In genomic region chr10:117007080-117007479, GRCh38 we compare ENCODE assay signal across 12 cellular contexts. TPM values are rescaled to one million over a fixed set of nuclear protein-coding genes. Genes with fewer than 3 reads are reported as not detected.
DNase-seq lines count a peak whose midpoint lies in the region; ATAC-seq, FAIRE-seq and TF ChIP-seq lines count a peak whose summit lies in the region.
"Had no signal": no experiment of that assay in that cellular context is flagged by ENCODE, and none has a peak within 500 bp of the region (broad histone marks: within the 10 kb centered on the region; RNA-seq: fewer than 3 reads in every experiment).

No MANE protein-coding gene starts in this region.

- CTCF ChIA-PET in A549 (lab: Yijun Ruan, JAX), result interaction anchor here (1.7 to 2.4 kb wide), 2 partner anchors 158 to 161 kb away, joined by 5 to 9 read pairs; no protein-coding TSS in a partner anchor

- peaks cover 15% of the 10 kb centered on the region for H3K9me3 ChIP-seq in A549
- H3K9me3 ChIP-seq in RWPE2 (ENCODE audit: severe bottlenecking), result peaks cover 5% of the 10 kb centered on the region

- H3K4me1 ChIP-seq in A549 (peaks cover 28% of the 10 kb centered on the region), RWPE2 (ENCODE audit: insufficient read depth, poor library complexity, severe bottlenecking) (peaks cover 18% of the 10 kb centered on the region)

- peak overlapping the region; percentile 98 to 99; a peak in 5 of 6 replicates for H3K27ac ChIP-seq in A549
- H3K27ac ChIP-seq in RWPE2 (ENCODE audit: poor library complexity, severe bottlenecking), result peak overlapping the region; percentile 26
- H3K27ac ChIP-seq: cardiac muscle cell had no signal

- WGBS in A549 (ENCODE audit: missing lambda C conversion rate), result 64% methylated on average over 3 of the region's 3 CpGs

- ATAC-seq in A549 (no peak), RWPE2 (ENCODE audit: low read depth) (0 out of 3 replicates have a peak, but pooled peaks have one; percentile 9), GM21576 (IDR thresholded peaks at IDR 0.05; ENCODE audit: unreplicated experiment) (no peak), HG02759 (IDR thresholded peaks at IDR 0.05; ENCODE audit: unreplicated experiment) (no peak), GM21381 (IDR thresholded peaks at IDR 0.05; ENCODE audit: unreplicated experiment) (no peak)

- no peak for TF ChIP-seq EP300 in A549 (IDR thresholded peaks at IDR 0.05)

- POLR2A ChIA-PET in A549 (lab: Yijun Ruan, JAX), result no interaction called here

- TF ChIP-seq RAD21 in A549 (conservative IDR thresholded peaks at IDR 0.05 in 1 of 2, IDR thresholded peaks at IDR 0.05 in 1 of 2), result no peak

- H3K4me3 ChIP-seq in A549 (no peak overlapping the region), RWPE2 (ENCODE audit: severe bottlenecking) (no peak overlapping the region), fibroblast of the aortic adventitia (ENCODE audit: low read depth, low read length) (no peak overlapping the region)
- H3K4me3 ChIP-seq: cardiac muscle cell had no signal

- H3K4me2 ChIP-seq in A549, result peak overlapping the region; percentile 80

- H3K27me3 ChIP-seq in RWPE2 (ENCODE audit: insufficient read depth, poor library complexity, severe bottlenecking), result no peaks in the 10 kb centered on the region
- H3K27me3 ChIP-seq: cardiac muscle cell had no signal

- FAIRE-seq in A549 (lab: Jason Lieb, UNC), result no peak

- H3K36me3 ChIP-seq in RWPE2 (ENCODE audit: low read depth), result peaks cover 7% of the 10 kb centered on the region
- H3K36me3 ChIP-seq: cardiac muscle cell had no signal

- TF ChIP-seq CTCF in A549 (IDR thresholded peaks at IDR 0.05) (no peak), RWPE2 (IDR thresholded peaks at IDR 0.05; ENCODE audit: poor library complexity, severe bottlenecking) (no peak), fibroblast of the aortic adventitia (IDR thresholded peaks at IDR 0.05; ENCODE audit: insufficient read depth, low read length) (no peak)

- DNase-seq in A549 (ENCODE audit: low read depth in 1 of 2, low spot score in 1 of 2) (peak; percentile 58 to 61), H4 (ENCODE audit: low spot score) (peak; percentile 61), RWPE2 (ENCODE audit: low spot score) (no peak), fibroblast of the aortic adventitia (ENCODE audit: low read depth) (peak; percentile 68)
- DNase-seq in activated CD8-positive, alpha-beta memory T cell treated with anti-CD3 and anti-CD28 coated beads, Interleukin-2, amount 50 U/mL, for 4 hours, result no peak
- DNase-seq: Kasumi-1, NCI-H82, T-helper 9 cell had no signal

- no peak for TF ChIP-seq POLR2A in A549 (IDR thresholded peaks at IDR 0.05; ENCODE audit: low read length)

TF ChIP-seq in A549, 52 proteins besides CTCF, POLR2A, EP300 and RAD21:
- TF ChIP-seq JUN (IDR thresholded peaks at IDR 0.05) (no peak), ZNF302 (CRISPR knock-in tag; IDR thresholded peaks at IDR 0.05) (no peak), CEBPB (IDR thresholded peaks at IDR 0.05) (peak in 1 of 2 experiments; percentile 73; a peak in 2 of 4 replicates), RARB (CRISPR knock-in tag; IDR thresholded peaks at IDR 0.05) (no peak), FOSL2 (IDR thresholded peaks at IDR 0.05) (peak; percentile 88), FOSL2 (CRISPR knock-in tag; IDR thresholded peaks at IDR 0.05) (peak; percentile 98), REST (IDR thresholded peaks at IDR 0.05) (no peak), KDM5A (IDR thresholded peaks at IDR 0.05) (no peak), NR3C1 (IDR thresholded peaks at IDR 0.05) (no peak), KDM1A (IDR thresholded peaks at IDR 0.05; ENCODE audit: low read depth) (no peak), JUNB (IDR thresholded peaks at IDR 0.05) (peak; percentile 81), POLR2AphosphoS2 (conservative IDR thresholded peaks at IDR 0.05; ENCODE audit: low read length) (no peak), MAFK (IDR thresholded peaks at IDR 0.05; ENCODE audit: partially characterized antibody) (peak; percentile 86), NFE2L2 (conservative IDR thresholded peaks at IDR 0.05; ENCODE audit: low read length) (peak; percentile 81), PBX3 (IDR thresholded peaks at IDR 0.05) (no peak), ZSCAN20 (CRISPR knock-in tag; IDR thresholded peaks at IDR 0.05) (no peak), E2F6 (IDR thresholded peaks at IDR 0.05; ENCODE audit: borderline replicate concordance, low read depth) (no peak), MYC (IDR thresholded peaks at IDR 0.05; ENCODE audit: borderline replicate concordance, low read length) (no peak), CHD4 (IDR thresholded peaks at IDR 0.05; ENCODE audit: borderline replicate concordance) (no peak), CHD2 (IDR thresholded peaks at IDR 0.05; ENCODE audit: low read length, partially characterized antibody) (no peak), ATOH8 (CRISPR knock-in tag; IDR thresholded peaks at IDR 0.05; ENCODE audit: low read depth) (no peak)

RNA-seq across cellular contexts. Expression of gene SHTN1, which starts 2.1 kb away (rescaled TPM):
- polyA plus RNA-seq in A549 (2011; rRNA removed) (44.2 and 63.1 TPM in 2 replicates), A549 (2017; fragmentation: RNase III; extraction: RNeasy Plus Mini Kit Qiagen cat#74134 plus additional on column Dnase treatment) (21.7 to 25.1 TPM (median 23.6 TPM) in 3 replicates)
- polyA plus RNA-seq in A549 (2012; cell fraction: cytosol; rRNA removed), result 8.4 and 8.8 TPM in 2 replicates
- 7.3 and 14.2 TPM in 2 replicates for polyA plus RNA-seq in A549 (2012; cell fraction: nucleus; rRNA removed)
- 12.0 and 14.8 TPM in 2 replicates for polyA minus RNA-seq in A549 (2011; rRNA and poly(A)+ RNA removed)
- total RNA-seq in H4 (2014; rRNA removed; shearing (Covaris generic)), result 6.3 and 9.3 TPM in 2 replicates
- 4.2 and 9.2 TPM in 2 replicates for total RNA-seq in fibroblast of the aortic adventitia (ENCODE audit: low replicate concordance)

Comparison
In these comparisons a context has a peak if more than half of its experiments do, and no peak if none do; other contexts are left out.
1. DNase-seq: peak in A549 (2 of 2), H4 (single experiment) and fibroblast of the aortic adventitia (single experiment); none in RWPE2 (single experiment) and activated CD8-positive, alpha-beta memory T cell treated with anti-CD3 and anti-CD28 coated beads, Interleukin-2, amount 50 U/mL, for 4 hours (single experiment).